8 cellular contexts compared by ENCODE assay signal in genomic region chr19:12610540-12611360, GRCh38. TPM values are rescaled to one million over a fixed set of nuclear protein-coding genes. Genes with fewer than 3 reads are reported as not detected.
A peak's percentile ranks its signal among the peaks of the same experiment; 100 is the strongest.
DNase-seq lines count a peak whose midpoint lies in the region; ATAC-seq and TF ChIP-seq lines count a peak whose summit lies in the region.

TSS of gene ZNF490 (minus strand) at chr19:12610813. CDS start at chr19:12610680, 133 bp downstream.
TSS of gene ZNF791 (plus strand) at chr19:12610920. CDS start at chr19:12611080, 160 bp downstream.

- H3K27ac ChIP-seq in C4-2B: peak within 1 kb of the TSS; percentile 91

- H3K27ac Mint-ChIP-seq in dendritic cell treated with granulocyte-macrophage colony-stimulating factor and Interleukin-4, amounts not matched to agents 40 ng/mL and 50 ng/mL, for 4 days: peak within 1 kb of the TSS; percentile 97

- H3K36me3 Mint-ChIP-seq in dendritic cell treated with granulocyte-macrophage colony-stimulating factor and Interleukin-4, amounts not matched to agents 40 ng/mL and 50 ng/mL, for 4 days (ENCODE audit: low read depth): peaks cover 57% of the 10 kb centered on the region

- H3K27me3 Mint-ChIP-seq in dendritic cell treated with granulocyte-macrophage colony-stimulating factor and Interleukin-4, amounts not matched to agents 40 ng/mL and 50 ng/mL, for 4 days: no peaks in the 10 kb centered on the region

- no peaks in the 10 kb centered on the region for H3K9me3 Mint-ChIP-seq in dendritic cell treated with granulocyte-macrophage colony-stimulating factor and Interleukin-4, amounts not matched to agents 40 ng/mL and 50 ng/mL, for 4 days

- H3K4me1 Mint-ChIP-seq in dendritic cell treated with granulocyte-macrophage colony-stimulating factor and Interleukin-4, amounts not matched to agents 40 ng/mL and 50 ng/mL, for 4 days (ENCODE audit: low read depth): peaks cover 39% of the 10 kb centered on the region

- peak; percentile 90 for DNase-seq in NCI-H774 (lab: John Stamatoyannopoulos, UW)
- DNase-seq in activated CD4-positive, alpha-beta T cell treated with anti-CD3 and anti-CD28 coated beads, Interleukin-2, amount 50 U/mL, for 24 hours (ENCODE audit: low read depth in 1 of 2, low spot score in 1 of 2): peak; percentile 88 to 99
- DNase-seq in left lobe of liver (ENCODE audit: low spot score): peak; percentile 98
- DNase-seq in stimulated activated CD4-positive, alpha-beta T cell treated with anti-CD3 and anti-CD28 coated beads, Interleukin-2, amount 100 ng/mL, for 24 hours: peak; percentile 97 to 98

- peak; percentile 75 for ATAC-seq in GM19395 (IDR thresholded peaks at IDR 0.05; ENCODE audit: unreplicated experiment)
- ATAC-seq in HG03565 (IDR thresholded peaks at IDR 0.05; ENCODE audit: unreplicated experiment): peak; percentile 62
- ATAC-seq in left lobe of liver: peak; percentile 97

- H3K4me3 Mint-ChIP-seq in dendritic cell treated with granulocyte-macrophage colony-stimulating factor and Interleukin-4, amounts not matched to agents 40 ng/mL and 50 ng/mL, for 4 days: peak within 1 kb of the TSS; percentile 98

- TF ChIP-seq CTCF in C4-2B (conservative IDR thresholded peaks at IDR 0.05): no peak

- intact Hi-C loops in dendritic cell treated with granulocyte-macrophage colony-stimulating factor and Interleukin-4, amounts not matched to agents 40 ng/mL and 50 ng/mL, for 4 days (cut with micrococcal nuclease): loop anchor here (5.0 kb wide), 2 partner anchors 48 to 57 kb away; partner anchors contain the start of genes MAN2B1 and WDR83

RNA-seq across cellular contexts. Expression of gene ZNF490, which starts in this region (rescaled TPM):
- 3.9 TPM for total RNA-seq in left lobe of liver

RNA-seq across cellular contexts. Expression of gene ZNF791, which starts in this region (rescaled TPM):
- total RNA-seq in left lobe of liver: 9.1 TPM

Comparison
In these comparisons a context has a peak if more than half of its experiments do, and no peak if none do; other contexts are left out.
1. Peak in every context shown above with its lines: DNase-seq, ATAC-seq and H3K27ac ChIP-seq.